1 cellular context compared by ENCODE assay signal in genomic region chr6:30572078-30572605, GRCh38.
TF ChIP-seq lines count a peak whose summit lies in the region.

No MANE protein-coding gene starts in this region.

TF ChIP-seq in K562, 482 proteins besides CTCF, POLR2A, EP300 and RAD21:
- TF ChIP-seq SIRT6 (IDR thresholded peaks at IDR 0.05; ENCODE audit: low read depth, low read length): no peak
- TF ChIP-seq PCBP2 (IDR thresholded peaks at IDR 0.05; ENCODE audit: low read depth, low read length, poor library complexity, severe bottlenecking): no peak
- no peak for TF ChIP-seq MAX (CRISPR knock-in tag; IDR thresholded peaks at IDR 0.05)
- peak; percentile 99 for TF ChIP-seq ZKSCAN8 (CRISPR knock-in tag; IDR thresholded peaks at IDR 0.05)
- no peak for TF ChIP-seq DEAF1 (CRISPR knock-in tag; IDR thresholded peaks at IDR 0.05)
- no peak for TF ChIP-seq NFE2L1 (tag; IDR thresholded peaks at IDR 0.05; ENCODE audit: borderline replicate concordance, low read depth)
- no peak for TF ChIP-seq IRF1 (CRISPR knock-in tag; IDR thresholded peaks at IDR 0.05; ENCODE audit: borderline replicate concordance)
- no peak for TF ChIP-seq ZNF133 (CRISPR knock-in tag; IDR thresholded peaks at IDR 0.05)
- no peak for TF ChIP-seq ARID1B (IDR thresholded peaks at IDR 0.05)
- TF ChIP-seq ETV1 (tag; conservative IDR thresholded peaks at IDR 0.05; ENCODE audit: low read depth): peak; percentile 15; the same call in 1 of the 2 replicates
- TF ChIP-seq ZNF280A (IDR thresholded peaks at IDR 0.05; ENCODE audit: low read depth, partially characterized antibody): no peak
- TF ChIP-seq CHD4 (IDR thresholded peaks at IDR 0.05; ENCODE audit: insufficient read depth, insufficient replicate concordance, low read depth, low read length, poor library complexity, severe bottlenecking): no peak
- TF ChIP-seq CBX5 (IDR thresholded peaks at IDR 0.05; ENCODE audit: borderline replicate concordance, low read depth): no peak
- no peak for TF ChIP-seq RNF2 (IDR thresholded peaks at IDR 0.05)
- no peak for TF ChIP-seq SNIP1 (IDR thresholded peaks at IDR 0.05; ENCODE audit: low read depth)
- no peak for TF ChIP-seq LCOR (CRISPR knock-in tag; IDR thresholded peaks at IDR 0.05)
- no peak for TF ChIP-seq CBX3 (IDR thresholded peaks at IDR 0.05; ENCODE audit: borderline replicate concordance in 1 of 2, low read length in 2 of 2)
- TF ChIP-seq KDM1A (IDR thresholded peaks at IDR 0.05): no peak
- TF ChIP-seq JUNB (CRISPR knock-in tag; conservative IDR thresholded peaks at IDR 0.05): no peak
- peak; percentile 27 for TF ChIP-seq HDAC3 (IDR thresholded peaks at IDR 0.05; ENCODE audit: borderline replicate concordance, partially characterized antibody)
- no peak for TF ChIP-seq ZNF561 (CRISPR knock-in tag; conservative IDR thresholded peaks at IDR 0.05)
- no peak for TF ChIP-seq YY1 (IDR thresholded peaks at IDR 0.05; ENCODE audit: borderline replicate concordance in 1 of 3, control insufficient read depth in 1 of 3, extremely low read depth in 1 of 3, insufficient read depth in 3 of 3, insufficient read length in 1 of 3, insufficient replicate concordance in 2 of 3, low read depth in 1 of 3, low read length in 2 of 3)
- no peak for TF ChIP-seq IRF9 (tag; IDR thresholded peaks at IDR 0.05)
- no peak for TF ChIP-seq KDM4B (IDR thresholded peaks at IDR 0.05; ENCODE audit: borderline replicate concordance in 2 of 2, low read depth in 1 of 2)
- no peak for TF ChIP-seq PBX2 (CRISPR knock-in tag; IDR thresholded peaks at IDR 0.05; ENCODE audit: low read depth)
- TF ChIP-seq PBX2 (tag; conservative IDR thresholded peaks at IDR 0.05; ENCODE audit: low read depth): 0 out of 2 replicates have a peak, but pooled peaks have one; percentile 12
- no peak for TF ChIP-seq FOXJ3 (CRISPR knock-in tag; IDR thresholded peaks at IDR 0.05)
- TF ChIP-seq SOX6 (IDR thresholded peaks at IDR 0.05): no peak
